In the genomic region with DNA sequence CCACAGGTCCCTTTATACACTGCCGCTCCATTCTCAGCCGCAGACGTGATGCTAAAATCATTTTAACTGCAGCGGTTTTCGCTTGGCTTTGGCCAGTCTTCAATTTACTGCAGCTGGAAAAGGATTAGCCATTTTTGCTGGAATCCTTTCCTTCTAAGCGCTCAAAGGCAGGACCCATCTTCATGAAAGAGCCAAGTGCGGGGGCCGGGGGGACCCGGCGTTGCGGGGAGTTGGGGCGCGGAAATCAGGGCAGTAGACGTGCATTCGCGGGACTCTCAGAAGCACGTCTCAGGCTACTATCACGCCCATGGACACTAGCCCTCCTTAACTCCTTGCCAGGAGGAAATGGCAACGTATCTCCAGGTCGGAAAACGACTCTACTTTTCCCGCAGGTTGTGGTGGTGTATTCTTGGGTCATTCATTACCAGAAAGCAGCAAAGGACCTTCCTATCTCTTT, we compare ENCODE assay signal across 8 cellular contexts. TPM values are rescaled to one million over a fixed set of nuclear protein-coding genes. Genes with fewer than 3 reads are reported as not detected.
DNase-seq lines count a peak whose midpoint lies in the region; ATAC-seq and TF ChIP-seq lines count a peak whose summit lies in the region.
"Had no signal": no experiment of that assay in that cellular context is flagged by ENCODE, and none has a peak within 500 bp of the region (broad histone marks: within the 10 kb centered on the region; RNA-seq: fewer than 3 reads in every experiment).

No MANE protein-coding gene starts in this region.

- no peaks in the 10 kb centered on the region for H3K36me3 Mint-ChIP-seq in WTC11
- H3K36me3 Mint-ChIP-seq in activated T-cell treated with anti-CD3 and anti-CD28 coated beads, Interleukin-2, amount 50 U/mL, for 72 hours (ENCODE audit: insufficient read depth in 2 of 2): peaks cover 2 to 5% of the 10 kb centered on the region in 2 donors

- peaks cover 42% of the 10 kb centered on the region for H3K4me1 Mint-ChIP-seq in WTC11
- peaks cover 22% of the 10 kb centered on the region for H3K4me1 Mint-ChIP-seq in activated T-cell treated with anti-CD3 and anti-CD28 coated beads, Interleukin-2, amount 50 U/mL, for 72 hours (ENCODE audit: low read depth)

- peaks cover 63% of the 10 kb centered on the region for H3K27me3 Mint-ChIP-seq in WTC11 (ENCODE audit: low read depth)
- H3K27me3 Mint-ChIP-seq in activated T-cell treated with anti-CD3 and anti-CD28 coated beads, Interleukin-2, amount 50 U/mL, for 72 hours (ENCODE audit: low read depth): peaks cover 58% of the 10 kb centered on the region

- peak overlapping the region; percentile 76 for H3K4me3 Mint-ChIP-seq in WTC11
- no peak overlapping the region for H3K4me3 Mint-ChIP-seq in activated T-cell treated with anti-CD3 and anti-CD28 coated beads, Interleukin-2, amount 50 U/mL, for 72 hours

- POLR2A ChIA-PET in WTC11 (lab: Charles Lee): interaction anchor here (0.6 kb wide), 1 partner anchor 41 kb away, joined by 5 read pairs; no protein-coding TSS in a partner anchor

- CTCF ChIA-PET in WTC11 (lab: Charles Lee): interaction anchor here (0.7 to 2.4 kb wide), 34 partner anchors 7 to 1786 kb away, joined by 3 to 17 read pairs (median 5); no protein-coding TSS in a partner anchor

- no peak for TF ChIP-seq CTCF in WTC11 (IDR thresholded peaks at IDR 0.05)

- no peaks in the 10 kb centered on the region for H3K9me3 Mint-ChIP-seq in WTC11
- H3K9me3 Mint-ChIP-seq in activated T-cell treated with anti-CD3 and anti-CD28 coated beads, Interleukin-2, amount 50 U/mL, for 72 hours: no peaks in the 10 kb centered on the region

- peak; percentile 22 for DNase-seq in HK-2 (ENCODE audit: unreplicated experiment)
- no peak for DNase-seq in WTC11 (ENCODE audit: low spot score)
- DNase-seq in iPS-NIHi7 (ENCODE audit: extremely low spot score): peak; percentile 5
- DNase-seq in superior temporal gyrus (ENCODE audit: extremely low spot score): peak; percentile 72
- DNase-seq in activated T-cell treated with anti-CD3 and anti-CD28 coated beads, Interleukin-2, amount 50 U/mL, for 72 hours: no peak
- DNase-seq in stimulated activated CD4-positive, alpha-beta T cell treated with anti-CD3 and anti-CD28 coated beads, Interleukin-4, amount 100 ng/mL, for 4 hours: no peak
- no peak for DNase-seq in stimulated activated naive CD4-positive, alpha-beta T cell (lab: John Stamatoyannopoulos, UW)
- DNase-seq: amniotic stem cell had no signal

- no peak for ATAC-seq in WTC11
- no peak for ATAC-seq in activated T-cell treated with anti-CD3 and anti-CD28 coated beads, Interleukin-2, amount 50 U/mL, for 72 hours (replicated peaks in 1 of 2)

- no peak overlapping the region for H3K27ac Mint-ChIP-seq in WTC11
- H3K27ac Mint-ChIP-seq in activated T-cell treated with anti-CD3 and anti-CD28 coated beads, Interleukin-2, amount 50 U/mL, for 72 hours: no peak overlapping the region

TF ChIP-seq in WTC11, 78 proteins besides CTCF, POLR2A, EP300 and RAD21:
- TF ChIP-seq, protein P1, sequence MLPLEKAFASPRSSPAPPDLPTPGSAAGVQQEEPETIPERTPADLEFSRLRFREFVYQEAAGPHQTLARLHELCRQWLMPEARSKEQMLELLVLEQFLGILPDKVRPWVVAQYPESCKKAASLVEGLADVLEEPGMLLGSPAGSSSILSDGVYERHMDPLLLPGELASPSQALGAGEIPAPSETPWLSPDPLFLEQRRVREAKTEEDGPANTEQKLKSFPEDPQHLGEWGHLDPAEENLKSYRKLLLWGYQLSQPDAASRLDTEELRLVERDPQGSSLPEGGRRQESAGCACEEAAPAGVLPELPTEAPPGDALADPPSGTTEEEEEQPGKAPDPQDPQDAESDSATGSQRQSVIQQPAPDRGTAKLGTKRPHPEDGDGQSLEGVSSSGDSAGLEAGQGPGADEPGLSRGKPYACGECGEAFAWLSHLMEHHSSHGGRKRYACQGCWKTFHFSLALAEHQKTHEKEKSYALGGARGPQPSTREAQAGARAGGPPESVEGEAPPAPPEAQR (CRISPR knock-in tag; IDR thresholded peaks at IDR 0.05): no peak
- TF ChIP-seq TCF7 (CRISPR knock-in tag; IDR thresholded peaks at IDR 0.05; ENCODE audit: low read depth) (no peak), JUN (CRISPR knock-in tag; IDR thresholded peaks at IDR 0.05) (no peak), NR1H2 (CRISPR knock-in tag; IDR thresholded peaks at IDR 0.05) (no peak)

RNA-seq across cellular contexts. Expression of a gene that starts 1.7 kb away (rescaled TPM):
- total RNA-seq in WTC11 (2021): 7.8 to 13.9 TPM (median 13.1 TPM) in 3 replicates
- not detected for total RNA-seq in activated T-cell treated with anti-CD3 and anti-CD28 coated beads, Interleukin-2, amount 50 U/mL, for 72 hours

Comparison
In these comparisons a context has a peak if more than half of its experiments do, and no peak if none do; other contexts are left out.
1. DNase-seq: peak in HK-2 (single experiment), iPS-NIHi7 (single experiment) and superior temporal gyrus (single experiment); none in WTC11 (single experiment), activated T-cell treated with anti-CD3 and anti-CD28 coated beads, Interleukin-2, amount 50 U/mL, for 72 hours (0 of 2), stimulated activated CD4-positive, alpha-beta T cell treated with anti-CD3 and anti-CD28 coated beads, Interleukin-4, amount 100 ng/mL, for 4 hours (0 of 2) and stimulated activated naive CD4-positive, alpha-beta T cell (0 of 6).